In genomic region chr1:24744911-24745710, GRCh38 we compare ENCODE assay signal across 8 cellular contexts. TPM values are rescaled to one million over a fixed set of nuclear protein-coding genes. Genes with fewer than 3 reads are reported as not detected.
DNase-seq lines count a peak whose midpoint lies in the region; ATAC-seq and TF ChIP-seq lines count a peak whose summit lies in the region.

Gene CLIC4, plus strand, starts transcription at chr1:24745447. Its CDS starts 107 bp downstream, at chr1:24745554.

- WGBS in right cardiac atrium, result under 1% methylated on average over 80 of the region's 80 CpGs

- H3K4me3 ChIP-seq in right cardiac atrium (ENCODE audit: low read length) (peak within 1 kb of the TSS; percentile 96), vagina (peak within 1 kb of the TSS; percentile 88 to 97)

- TF ChIP-seq CTCF in vagina (IDR thresholded peaks at IDR 0.05), result no peak

- DNase-seq in NCI-H1694 treated with DMSO at 0.1 percent for 48 hours (lab: John Stamatoyannopoulos, UW) (peak; percentile 95), anterior cingulate cortex (lab: John Stamatoyannopoulos, UW) (peak; percentile 28 to 100 (median 98)), right cardiac atrium (peak; percentile 100), putamen (ENCODE audit: low spot score) (peak; percentile 99), vagina (ENCODE audit: extremely low spot score in 2 of 2) (peak; percentile 99)

- no peaks in the 10 kb centered on the region for H3K9me3 ChIP-seq in right cardiac atrium (ENCODE audit: control insufficient read depth, low read length)
- H3K9me3 ChIP-seq in vagina, result no peaks in the 10 kb centered on the region

- intact Hi-C loops in T-helper 2 cell treated with Interferon-gamma antibody and Interleukin-4, amounts not matched to agents 100 ng/mL and 5 ng/mL, for 36 hours (cut with micrococcal nuclease), result loop anchor here (1.0 to 10.0 kb wide), 4 partner anchors 22 to 240 kb away; partner anchors contain the start of genes RCAN3 and SRRM1
- intact Hi-C loops in right cardiac atrium (cut with DNase I) (loop anchor here (5.0 to 10.0 kb wide), 7 partner anchors 50 to 487 kb away; partner anchors contain the start of gene SYF2 (in 1 of the 4)), vagina (cut with DNase I) (loop anchor here (10.0 kb wide), 1 partner anchor 60 kb away; no protein-coding TSS in a partner anchor)

- peak within 1 kb of the TSS; percentile 97 for H3K27ac ChIP-seq in right cardiac atrium (ENCODE audit: low read length)
- peak within 1 kb of the TSS; percentile 98 for H3K27ac ChIP-seq in vagina

- no peaks in the 10 kb centered on the region for H3K36me3 ChIP-seq in vagina

- H3K4me1 ChIP-seq in right cardiac atrium (ENCODE audit: control insufficient read depth, insufficient read depth, low read length) (peaks cover 4% of the 10 kb centered on the region), vagina (peaks cover 43% of the 10 kb centered on the region)

- H3K27me3 ChIP-seq in right cardiac atrium (ENCODE audit: control insufficient read depth, insufficient read depth), result no peaks in the 10 kb centered on the region
- no peaks in the 10 kb centered on the region for H3K27me3 ChIP-seq in vagina

- TF ChIP-seq POLR2A in GM15510 (IDR thresholded peaks at IDR 0.05; ENCODE audit: borderline replicate concordance, extremely low read depth, insufficient read length) (peak; percentile 91), vagina (IDR thresholded peaks at IDR 0.05) (peak; percentile 96 to 100)

- ATAC-seq in HG02884 (IDR thresholded peaks at IDR 0.05; ENCODE audit: unreplicated experiment) (peak; percentile 59), right cardiac atrium (peak; percentile 96 to 97)

RNA-seq across cellular contexts. Expression of gene CLIC4, which starts in this region (rescaled TPM):
- 14.4 and 15.3 TPM in 2 replicates for total RNA-seq in T-helper 2 cell treated with Interferon-gamma antibody and Interleukin-4, amounts not matched to agents 100 ng/mL and 5 ng/mL, for 36 hours
- total RNA-seq in right cardiac atrium, result 100 to 1,000 TPM; 207 to 248 (median 233) TPM
- polyA plus RNA-seq in right cardiac atrium, result 110 TPM
- 164 TPM for total RNA-seq in vagina

Comparison
In these comparisons a context has a peak if more than half of its experiments do, and no peak if none do; other contexts are left out.
1. Peak in every context shown above with its lines: DNase-seq, ATAC-seq, H3K4me3 ChIP-seq and H3K27ac ChIP-seq.
2. RNA of gene CLIC4 (total RNA-seq): 207 to 248 TPM in right cardiac atrium and 164 TPM in vagina (single experiment); 14.4 to 15.3 TPM in T-helper 2 cell treated with Interferon-gamma antibody and Interleukin-4, amounts not matched to agents 100 ng/mL and 5 ng/mL, for 36 hours; every median in the first group is over 10 times any median in the second.